In the genomic region with DNA sequence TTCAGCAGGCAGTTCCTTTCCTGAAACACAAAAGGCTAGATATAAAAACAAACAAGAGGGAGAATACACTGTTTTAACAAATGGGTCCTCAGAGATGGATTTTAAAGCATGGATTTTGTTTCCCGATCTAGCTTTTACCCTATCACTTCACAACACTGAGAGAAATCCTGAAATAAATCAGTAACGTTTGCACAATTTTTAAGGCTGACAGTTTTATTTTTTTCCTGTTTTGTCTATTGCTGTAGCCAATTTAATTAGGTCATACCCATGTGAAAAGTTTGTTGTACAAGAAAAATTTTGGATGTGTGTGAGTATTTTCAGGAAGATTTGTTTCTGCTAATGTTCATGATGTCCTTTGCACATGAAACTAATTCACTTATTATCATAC, we compare ENCODE assay signal across 17 cellular contexts.
A peak's percentile ranks its signal among the peaks of the same experiment; 100 is the strongest.
DNase-seq lines count a peak whose midpoint lies in the region; ATAC-seq, FAIRE-seq and TF ChIP-seq lines count a peak whose summit lies in the region.
"Had no signal": no experiment of that assay in that cellular context is flagged by ENCODE, and none has a peak within 500 bp of the region (broad histone marks: within the 10 kb centered on the region; RNA-seq: fewer than 3 reads in every experiment).

No MANE protein-coding gene starts in this region.

- no peak for TF ChIP-seq POLR2A in spleen (IDR thresholded peaks at IDR 0.05)

- H3K9ac ChIP-seq in GM23248, result no peak overlapping the region
- H3K9ac ChIP-seq in kidney (ENCODE audit: low read length in 2 of 2), result no peak overlapping the region
- H3K9ac ChIP-seq in skeletal muscle tissue (ENCODE audit: low read depth in 1 of 3, low read length in 3 of 3), result no peak overlapping the region

- H3K27ac ChIP-seq in GM23248 (no peak overlapping the region), kidney (ENCODE audit: low read depth in 2 of 2, low read length in 2 of 2) (peak overlapping the region in 1 of 2 donors; percentile 36), skeletal muscle tissue (ENCODE audit: low read depth, low read length) (no peak overlapping the region), spleen (no peak overlapping the region)
- H3K27ac ChIP-seq: SJCRH30 had no signal

- H3K9me2 ChIP-seq in GM23248 (ENCODE audit: insufficient read depth), result no peaks in the 10 kb centered on the region

- H3K36me3 ChIP-seq in GM23248 (ENCODE audit: low read depth) (no peaks in the 10 kb centered on the region), kidney (ENCODE audit: control insufficient read depth in 1 of 2, insufficient read depth in 2 of 2, low read length in 2 of 2) (no peaks in the 10 kb centered on the region), skeletal muscle tissue (ENCODE audit: control insufficient read depth in 3 of 3, insufficient read depth in 3 of 3, low read length in 3 of 3) (no peaks in the 10 kb centered on the region), spleen (no peaks in the 10 kb centered on the region)
- H3K36me3 ChIP-seq: SJCRH30 had no signal

- peaks cover 21% of the 10 kb centered on the region for H3K4me1 ChIP-seq in GM23248 (ENCODE audit: insufficient read depth)
- H3K4me1 ChIP-seq in kidney (ENCODE audit: control insufficient read depth in 1 of 2, insufficient read depth in 1 of 2, low read depth in 1 of 2, low read length in 2 of 2), result no peaks in the 10 kb centered on the region
- peaks cover 7 to 13% (median 7%) of the 10 kb centered on the region in 3 donors for H3K4me1 ChIP-seq in skeletal muscle tissue (ENCODE audit: control insufficient read depth in 3 of 3, insufficient read depth in 3 of 3, low read length in 3 of 3)
- H3K4me1 ChIP-seq in spleen, result peaks cover 0 to 26% (median 1%) of the 10 kb centered on the region in 6 donors
- H3K4me1 ChIP-seq: SJCRH30 had no signal

- peak; percentile 38 for FAIRE-seq in kidney (lab: Jason Lieb, UNC)

- no peaks in the 10 kb centered on the region for H4K20me1 ChIP-seq in GM23248 (ENCODE audit: insufficient read depth)

- H3F3A ChIP-seq in GM23248 (ENCODE audit: insufficient read depth), result no peaks in the 10 kb centered on the region

- H3K79me2 ChIP-seq in GM23248 (ENCODE audit: insufficient read depth), result no peaks in the 10 kb centered on the region

- DNase-seq in GM23248 (no peak), cerebellar cortex (ENCODE audit: low spot score) (peak; percentile 26), kidney (no peak), spleen (no peak), immature natural killer cell (no peak)
- DNase-seq in activated naive CD4-positive, alpha-beta T cell treated with anti-CD3 and anti-CD28 coated beads, Interleukin-2, amount 50 U/mL, for 72 hours (ENCODE audit: low spot score in 2 of 2), result no peak
- DNase-seq: activated CD4-positive, alpha-beta T cell treated with anti-CD3 and anti-CD28 coated beads, Interleukin-2, amount 50 U/mL, for 48 hours; activated T-cell treated with anti-CD3 and anti-CD28 coated beads, Interleukin-2, amount 50 U/mL, for 72 hours; islet precursor cell; naive thymus-derived CD4-positive, alpha-beta T cell; NCI-H1105 treated with DMSO at 0.1 percent for 48 hours; NK-92 treated with Interleukin-12 subunit alpha and Interleukin-12 subunit beta, amount 100 ng/mL, for 24 hours; SJCRH30 had no signal

- H3K36me3 Mint-ChIP-seq in immature natural killer cell, result peaks cover 0 to 3% (median 0%) of the 10 kb centered on the region in 3 donors
- H3K36me3 Mint-ChIP-seq in activated naive CD4-positive, alpha-beta T cell treated with anti-CD3 and anti-CD28 coated beads, Interleukin-2, amount 50 U/mL, for 72 hours, result no peaks in the 10 kb centered on the region

- intact Hi-C loops in kidney (cut with DNase I) (no loop called here), spleen (cut with DNase I; ENCODE audit: low total_unique reads) (no loop called here)

- TF ChIP-seq CTCF in kidney (IDR thresholded peaks at IDR 0.05; ENCODE audit: borderline replicate concordance, extremely low read depth, insufficient read depth) (no peak), spleen (IDR thresholded peaks at IDR 0.05 in 8 of 11, conservative IDR thresholded peaks at IDR 0.05 in 3 of 11) (no peak)

- H3K27ac Mint-ChIP-seq in immature natural killer cell, result no peak overlapping the region
- no peak overlapping the region for H3K27ac Mint-ChIP-seq in activated naive CD4-positive, alpha-beta T cell treated with anti-CD3 and anti-CD28 coated beads, Interleukin-2, amount 50 U/mL, for 72 hours
- H3K27ac Mint-ChIP-seq: activated T-cell treated with anti-CD3 and anti-CD28 coated beads, Interleukin-2, amount 50 U/mL, for 72 hours; B cell; naive thymus-derived CD4-positive, alpha-beta T cell; stimulated activated naive CD8-positive, alpha-beta T cell treated with anti-CD3 and anti-CD28 coated beads, Interleukin-15, Interleukin-2, amounts not matched to agents 100 ng/mL and 50 ng/mL, for 24 hours had no signal

- H3K4me1 Mint-ChIP-seq in immature natural killer cell, result peaks cover 30 to 39% of the 10 kb centered on the region in 2 donors
- H3K4me1 Mint-ChIP-seq: B cell had no signal

- H3K4me2 ChIP-seq in GM23248 (ENCODE audit: unreplicated experiment), result peak overlapping the region; percentile 10

- H3K27me3 ChIP-seq in GM23248 (replicated peaks; ENCODE audit: insufficient read depth), result no peaks in the 10 kb centered on the region
- H3K27me3 ChIP-seq in skeletal muscle tissue (ENCODE audit: control insufficient read depth in 3 of 3, insufficient read depth in 3 of 3, low read length in 3 of 3), result no peaks in the 10 kb centered on the region
- no peaks in the 10 kb centered on the region for H3K27me3 ChIP-seq in spleen (replicated peaks in 1 of 7)
- H3K27me3 ChIP-seq: SJCRH30 had no signal

- no peak overlapping the region for H3K4me3 Mint-ChIP-seq in immature natural killer cell
- H3K4me3 Mint-ChIP-seq: activated T-cell treated with anti-CD3 and anti-CD28 coated beads, Interleukin-2, amount 50 U/mL, for 72 hours; B cell; naive thymus-derived CD4-positive, alpha-beta T cell; stimulated activated naive CD8-positive, alpha-beta T cell treated with anti-CD3 and anti-CD28 coated beads, Interleukin-15, Interleukin-2, amounts not matched to agents 100 ng/mL and 50 ng/mL, for 24 hours had no signal

- H3K9me3 Mint-ChIP-seq in immature natural killer cell, result no peaks in the 10 kb centered on the region
- no peaks in the 10 kb centered on the region for H3K9me3 Mint-ChIP-seq in activated naive CD4-positive, alpha-beta T cell treated with anti-CD3 and anti-CD28 coated beads, Interleukin-2, amount 50 U/mL, for 72 hours
- H3K9me3 Mint-ChIP-seq: stimulated activated naive CD8-positive, alpha-beta T cell treated with anti-CD3 and anti-CD28 coated beads, Interleukin-15, Interleukin-2, amounts not matched to agents 100 ng/mL and 50 ng/mL, for 24 hours had no signal

- peaks cover 0 to 3% (median 0%) of the 10 kb centered on the region in 3 donors for H3K27me3 Mint-ChIP-seq in immature natural killer cell (ENCODE audit: low read depth in 3 of 3)

- H3K9me3 ChIP-seq in GM23248 (ENCODE audit: low read depth) (no peaks in the 10 kb centered on the region), kidney (ENCODE audit: control insufficient read depth in 1 of 2, low read length in 2 of 2) (no peaks in the 10 kb centered on the region), skeletal muscle tissue (ENCODE audit: control insufficient read depth in 3 of 3, low read length in 3 of 3) (no peaks in the 10 kb centered on the region), spleen (peaks cover 0 to 8% (median 0%) of the 10 kb centered on the region in 8 donors)
- H3K9me3 ChIP-seq: SJCRH30 had no signal

- WGBS in GM23248 (ENCODE audit: low coverage in 1 of 2, low lambda C conversion rate in 2 of 2, missing lambda C conversion rate in 2 of 2), 2 experiments, result 8 to 12% methylated on average over 2 of the region's 2 CpGs
- 21 to 52% (median 40%) methylated on average over 2 of the region's 2 CpGs for WGBS in spleen, 5 donors

- H3K4me3 ChIP-seq in GM23248 (no peak overlapping the region), kidney (ENCODE audit: low read length in 2 of 2) (peak overlapping the region in 1 of 2 donors; percentile 7), skeletal muscle tissue (ENCODE audit: low read length in 3 of 3) (peak overlapping the region in 2 of 3 donors; percentile 9 to 36), spleen (no peak overlapping the region)
- H3K4me3 ChIP-seq: SJCRH30 had no signal

- peak overlapping the region; percentile 16 for H2AFZ ChIP-seq in GM23248

- ATAC-seq in HG02973 (IDR thresholded peaks at IDR 0.05; ENCODE audit: unreplicated experiment), result no peak
- no peak for ATAC-seq in activated naive CD4-positive, alpha-beta T cell treated with anti-CD3 and anti-CD28 coated beads, Interleukin-2, amount 50 U/mL, for 72 hours
- ATAC-seq: activated T-cell treated with anti-CD3 and anti-CD28 coated beads, Interleukin-2, amount 50 U/mL, for 72 hours; naive thymus-derived CD4-positive, alpha-beta T cell had no signal

- in situ Hi-C loops in GM23248 (cut with MboI), result no loop called here

Comparison
In these comparisons a context has a peak if more than half of its experiments do, and no peak if none do; other contexts are left out.
1. H3K4me3 ChIP-seq: peak in skeletal muscle tissue (2 of 3); none in GM23248 (single experiment) and spleen (0 of 8).